27 cellular contexts compared by ENCODE assay signal in the genomic region with DNA sequence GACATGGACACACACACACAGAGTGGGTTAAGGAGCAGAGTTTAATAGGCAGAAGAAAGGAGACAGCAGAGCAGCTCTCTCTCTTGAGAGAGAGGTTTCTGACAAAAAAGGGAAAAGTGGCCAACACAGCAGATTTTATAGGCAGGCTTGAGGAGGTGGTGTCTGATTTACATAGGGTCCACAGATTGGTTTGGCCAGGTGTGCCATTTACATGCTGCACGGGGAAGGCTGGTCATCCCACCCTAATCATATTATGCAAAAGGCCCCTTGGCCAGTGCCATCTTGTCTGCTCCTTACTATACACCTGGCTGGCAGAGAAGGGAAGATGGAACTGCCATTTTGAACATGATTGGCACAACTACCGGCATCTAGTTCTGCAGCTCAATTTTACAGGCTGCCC.
"Had no signal": no experiment of that assay in that cellular context is flagged by ENCODE, and none has a peak within 500 bp of the region (broad histone marks: within the 10 kb centered on the region; RNA-seq: fewer than 3 reads in every experiment).

No MANE protein-coding gene starts in this region.

- H3K27ac ChIP-seq: brain microvascular endothelial cell, coronary artery, dorsolateral prefrontal cortex, epithelial cell of prostate had no signal

- H3K4me1 Mint-ChIP-seq: activated CD4-positive, alpha-beta memory T cell treated with anti-CD3 and anti-CD28 coated beads, Interleukin-2, amount 10 ng/mL, durations not matched to agents 7 days and 5 days; activated CD4-positive, alpha-beta T cell treated with anti-CD3 and anti-CD28 coated beads, Interleukin-2, amount 10 ng/mL, durations not matched to agents 7 days and 5 days; activated T-helper 17 cell treated with anti-CD3 and anti-CD28 coated beads, Interleukin-2, amount 50 U/mL, for 72 hours; central memory CD8-positive, alpha-beta T cell had no signal

- H3K36me3 Mint-ChIP-seq: activated naive CD8-positive, alpha-beta T cell had no signal

- H3K9me3 Mint-ChIP-seq: activated CD4-positive, alpha-beta memory T cell treated with anti-CD3 and anti-CD28 coated beads, Interleukin-2, amount 10 ng/mL, durations not matched to agents 7 days and 5 days; activated CD4-positive, alpha-beta T cell treated with anti-CD3 and anti-CD28 coated beads, Interleukin-2, amount 10 ng/mL, durations not matched to agents 7 days and 5 days; activated T-helper 17 cell treated with anti-CD3 and anti-CD28 coated beads, Interleukin-2, amount 50 U/mL, for 72 hours; dendritic cell treated with granulocyte-macrophage colony-stimulating factor and Interleukin-4, amounts not matched to agents 40 ng/mL and 50 ng/mL, for 4 days had no signal

- H3K4me3 ChIP-seq: coronary artery, dorsolateral prefrontal cortex had no signal

- H3K4me3 Mint-ChIP-seq: activated CD4-positive, alpha-beta memory T cell treated with anti-CD3 and anti-CD28 coated beads, Interleukin-2, amount 10 ng/mL, durations not matched to agents 7 days and 5 days; activated CD4-positive, alpha-beta T cell treated with anti-CD3 and anti-CD28 coated beads, Interleukin-2, amount 10 ng/mL, durations not matched to agents 7 days and 5 days; activated naive CD8-positive, alpha-beta T cell; activated T-cell treated with anti-CD3 and anti-CD28 coated beads, Interleukin-2, amount 50 U/mL, for 4 hours; activated T-helper 17 cell treated with anti-CD3 and anti-CD28 coated beads, Interleukin-2, amount 50 U/mL, for 72 hours; central memory CD8-positive, alpha-beta T cell; dendritic cell treated with granulocyte-macrophage colony-stimulating factor and Interleukin-4, amounts not matched to agents 40 ng/mL and 50 ng/mL, for 4 days; effector memory CD8-positive, alpha-beta T cell had no signal

- H3K27me3 Mint-ChIP-seq: activated CD4-positive, alpha-beta memory T cell treated with anti-CD3 and anti-CD28 coated beads, Interleukin-2, amount 10 ng/mL, durations not matched to agents 7 days and 5 days; activated CD4-positive, alpha-beta T cell treated with anti-CD3 and anti-CD28 coated beads, Interleukin-2, amount 10 ng/mL, durations not matched to agents 7 days and 5 days; activated naive CD8-positive, alpha-beta T cell; activated T-helper 17 cell treated with anti-CD3 and anti-CD28 coated beads, Interleukin-2, amount 50 U/mL, for 72 hours; central memory CD8-positive, alpha-beta T cell; dendritic cell treated with granulocyte-macrophage colony-stimulating factor and Interleukin-4, amounts not matched to agents 40 ng/mL and 50 ng/mL, for 4 days; effector memory CD8-positive, alpha-beta T cell had no signal

- ATAC-seq: activated T-cell treated with anti-CD3 and anti-CD28 coated beads, Interleukin-2, amount 50 U/mL, for 4 hours; activated T-helper 17 cell treated with anti-CD3 and anti-CD28 coated beads, Interleukin-2, amount 50 U/mL, for 72 hours; effector memory CD8-positive, alpha-beta T cell; esophagus mucosa had no signal

- H3K27ac Mint-ChIP-seq: activated CD4-positive, alpha-beta memory T cell treated with anti-CD3 and anti-CD28 coated beads, Interleukin-2, amount 10 ng/mL, durations not matched to agents 7 days and 5 days; activated CD4-positive, alpha-beta T cell treated with anti-CD3 and anti-CD28 coated beads, Interleukin-2, amount 10 ng/mL, durations not matched to agents 7 days and 5 days; activated naive CD8-positive, alpha-beta T cell; activated T-helper 17 cell treated with anti-CD3 and anti-CD28 coated beads, Interleukin-2, amount 50 U/mL, for 72 hours; dendritic cell treated with granulocyte-macrophage colony-stimulating factor and Interleukin-4, amounts not matched to agents 40 ng/mL and 50 ng/mL, for 4 days; effector memory CD8-positive, alpha-beta T cell had no signal

- DNase-seq: activated CD4-positive, alpha-beta memory T cell treated with anti-CD3 and anti-CD28 coated beads, Interleukin-2, amount 10 ng/mL, durations not matched to agents 7 days and 5 days; activated CD4-positive, alpha-beta T cell treated with anti-CD3 and anti-CD28 coated beads for 1 hour; activated CD4-positive, alpha-beta T cell treated with anti-CD3 and anti-CD28 coated beads for 4 hours; activated CD4-positive, alpha-beta T cell treated with anti-CD3 and anti-CD28 coated beads, Interleukin-2, amount 10 ng/mL, durations not matched to agents 7 days and 5 days; activated CD4-positive, alpha-beta T cell treated with anti-CD3 and anti-CD28 coated beads, Interleukin-2, amount 50 U/mL, for 4 hours; activated CD8-positive, alpha-beta memory T cell treated with anti-CD3 and anti-CD28 coated beads, Interleukin-2, amount 50 U/mL, for 48 hours; activated effector memory CD4-positive, alpha-beta T cell treated with Interleukin-2 at 50 U/mL for 16 hours; activated gamma-delta T cell treated with Interleukin-2 at 50 U/mL for 16 hours; activated naive CD4-positive, alpha-beta T cell treated with anti-CD3 and anti-CD28 coated beads, Interleukin-2, amount 50 U/mL, for 16 hours; activated naive CD4-positive, alpha-beta T cell treated with Interleukin-2 at 50 U/mL for 16 hours; activated T-cell treated with anti-CD3 and anti-CD28 coated beads for 4 hours; activated T-cell treated with anti-CD3 and anti-CD28 coated beads, Interleukin-2, amount 50 U/mL, for 4 hours; amniotic stem cell; anterior cingulate cortex; brain microvascular endothelial cell; dorsolateral prefrontal cortex; effector memory CD8-positive, alpha-beta T cell; foreskin fibroblast; head of caudate nucleus; T-helper 2 cell had no signal

- H3K27me3 ChIP-seq: brain microvascular endothelial cell had no signal

- H3K36me3 ChIP-seq: brain microvascular endothelial cell had no signal
